11 cellular contexts compared by ENCODE assay signal in the genomic region with DNA sequence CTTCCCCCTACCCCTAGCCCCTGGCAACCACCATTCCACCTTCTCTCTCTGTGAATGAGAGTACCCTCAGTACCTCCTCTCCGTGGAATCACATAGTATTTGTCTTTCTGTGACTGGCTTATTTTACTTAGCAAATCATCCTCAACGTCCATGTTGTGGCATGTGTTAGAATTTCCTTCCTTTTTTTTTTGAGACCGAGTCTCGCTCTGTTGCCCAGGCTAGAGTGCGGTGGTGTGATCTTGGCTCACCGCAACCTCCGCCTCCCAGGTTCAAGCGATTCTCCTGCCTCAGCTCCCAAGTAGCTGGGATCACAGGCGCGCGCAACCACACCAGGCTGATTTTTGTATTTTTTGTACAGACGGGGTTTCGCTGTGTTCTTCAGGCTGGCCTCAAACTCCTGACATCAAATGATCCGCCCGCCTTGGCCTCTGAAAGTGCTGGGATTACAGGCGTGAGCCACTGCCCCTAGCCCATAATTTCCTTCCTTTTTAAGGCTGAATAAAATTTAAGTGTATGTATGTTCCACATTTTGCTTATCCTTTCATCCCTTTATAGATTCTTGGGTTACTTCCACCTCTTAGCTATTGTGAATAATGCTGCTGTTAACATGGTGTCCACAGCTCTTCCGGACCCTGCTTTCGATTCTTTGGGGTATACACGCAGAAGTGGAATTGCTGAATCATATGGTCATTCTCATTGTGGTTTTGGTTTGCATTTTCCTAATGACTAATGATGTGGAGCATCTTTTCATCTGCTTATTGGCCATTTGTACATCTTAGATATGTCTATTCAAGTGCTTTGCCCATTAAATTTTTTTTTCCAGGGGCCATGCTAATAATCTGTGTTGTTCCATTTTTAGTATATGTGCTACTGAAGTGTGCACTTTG. TPM values are rescaled to one million over a fixed set of nuclear protein-coding genes. Genes with fewer than 3 reads are reported as not detected.
DNase-seq lines count a peak whose midpoint lies in the region; ATAC-seq and TF ChIP-seq lines count a peak whose summit lies in the region.
"Had no signal": no experiment of that assay in that cellular context is flagged by ENCODE, and none has a peak within 500 bp of the region (broad histone marks: within the 10 kb centered on the region; RNA-seq: fewer than 3 reads in every experiment).

No MANE protein-coding gene starts in this region.

- peaks cover 23% of the 10 kb centered on the region for H3K36me3 Mint-ChIP-seq in CD4-positive, alpha-beta T cell (ENCODE audit: low read depth)

- H2AFZ ChIP-seq in mammary epithelial cell (ENCODE audit: low read depth, low read length) = no peak overlapping the region

- WGBS in mammary epithelial cell (ENCODE audit: low coverage, missing lambda C conversion rate) = 95% methylated on average over 18 of the region's 19 CpGs

- no peaks in the 10 kb centered on the region for H3K27me3 Mint-ChIP-seq in CD4-positive, alpha-beta T cell

- TF ChIP-seq CTCF in GM13977 (IDR thresholded peaks at IDR 0.05; ENCODE audit: extremely low read depth, insufficient read depth, missing control alignments) = no peak
- TF ChIP-seq CTCF in kidney epithelial cell (IDR thresholded peaks at IDR 0.05; ENCODE audit: insufficient read depth, low read length, poor library complexity, severe bottlenecking) = no peak
- TF ChIP-seq CTCF in mammary epithelial cell (conservative IDR thresholded peaks at IDR 0.05 in 1 of 2, IDR thresholded peaks at IDR 0.05 in 1 of 2; ENCODE audit: extremely low read depth in 1 of 2, insufficient read depth in 1 of 2, low read depth in 1 of 2, low read length in 2 of 2) = no peak
- TF ChIP-seq CTCF in CD4-positive, alpha-beta T cell (IDR thresholded peaks at IDR 0.05) = no peak

- POLR2A ChIA-PET in CD4-positive, alpha-beta T cell (lab: Charles Lee) = no interaction called here

- no peaks in the 10 kb centered on the region for H3K36me3 ChIP-seq in kidney epithelial cell (ENCODE audit: control insufficient read depth, insufficient read depth, low read length)
- no peaks in the 10 kb centered on the region for H3K36me3 ChIP-seq in mammary epithelial cell (ENCODE audit: insufficient read depth, low read length)

- no peaks in the 10 kb centered on the region for H4K20me1 ChIP-seq in mammary epithelial cell (ENCODE audit: insufficient read depth, low read length)

- H3K27ac Mint-ChIP-seq in CD4-positive, alpha-beta T cell = no peak overlapping the region

- CTCF ChIA-PET in mammary epithelial cell (lab: Charles Lee; ENCODE audit: low non-redundant PET) = no interaction called here
- CTCF ChIA-PET in CD4-positive, alpha-beta T cell (lab: Charles Lee) = interaction anchor here (0.6 kb wide), 1 partner anchor 19 kb away, joined by 3 read pairs; no protein-coding TSS in a partner anchor

- H3K4me1 Mint-ChIP-seq in CD4-positive, alpha-beta T cell (ENCODE audit: low read depth) = no peaks in the 10 kb centered on the region

- no peaks in the 10 kb centered on the region for H3K9me3 ChIP-seq in mammary epithelial cell (replicated peaks; ENCODE audit: insufficient read depth, low read length)
- no peaks in the 10 kb centered on the region for H3K9me3 ChIP-seq in CD4-positive, alpha-beta T cell (ENCODE audit: control insufficient read depth, low read length)
- H3K9me3 ChIP-seq: tibial nerve had no signal

- no peaks in the 10 kb centered on the region for H3K9me3 Mint-ChIP-seq in CD4-positive, alpha-beta T cell

- intact Hi-C loops in mammary epithelial cell (cut with micrococcal nuclease) = no loop called here
- intact Hi-C loops in CD4-positive, alpha-beta T cell (cut with DNase I, micrococcal nuclease) = no loop called here

- peaks cover 3% of the 10 kb centered on the region for H3K4me1 ChIP-seq in mammary epithelial cell (ENCODE audit: insufficient read depth, low read length)

- peak; percentile 86 for ATAC-seq in GM21786 (IDR thresholded peaks at IDR 0.05; ENCODE audit: unreplicated experiment)
- no peak for ATAC-seq in CD4-positive, alpha-beta T cell (ENCODE audit: poor library complexity)

- H3K4me3 ChIP-seq in kidney epithelial cell (ENCODE audit: low read depth, low read length) (no peak overlapping the region), mammary epithelial cell (replicated peaks in 1 of 3; ENCODE audit: insufficient read depth in 1 of 3, low read depth in 2 of 3, low read length in 3 of 3) (no peak overlapping the region)
- H3K4me3 ChIP-seq: tibial nerve had no signal

- no TSS peak for BruUV-seq in mammary epithelial cell (replicated peaks; lab: Mats Ljungman, UMichigan)

- no peak overlapping the region for H3K9ac ChIP-seq in mammary epithelial cell (ENCODE audit: insufficient read depth, low read length)

- no peak overlapping the region for H3K4me3 Mint-ChIP-seq in CD4-positive, alpha-beta T cell

- DNase-seq in GM13977 (ENCODE audit: low spot score) = peak; percentile 32
- DNase-seq in M059J (ENCODE audit: low read depth) = peak; percentile 88
- peak; percentile 32 for DNase-seq in kidney epithelial cell (ENCODE audit: low read depth)
- DNase-seq in mammary epithelial cell = no peak
- no peak for DNase-seq in stimulated activated CD4-positive, alpha-beta T cell treated with anti-CD3 and anti-CD28 coated beads, Interleukin-4, amount 100 ng/mL, for 1 hour
- no peak for DNase-seq in cerebellar cortex (ENCODE audit: low spot score)
- DNase-seq in CD4-positive, alpha-beta T cell = no peak
- DNase-seq: aorta, small intestine had no signal

- in situ Hi-C loops in GM13977 (cut with MboI; ENCODE audit: low pct_unique_long_range_greater_than_20kb, low sequenced_read_pairs, unreplicated experiment) (no loop called here), mammary epithelial cell (cut with MboI; ENCODE audit: low sequenced_read_pairs in 2 of 2) (no loop called here)

- dilution Hi-C loops in mammary epithelial cell (cut with HindIII; ENCODE audit: low sequenced_read_pairs) = loop anchor here (10.0 kb wide), 1 partner anchor 149 kb away; no protein-coding TSS in a partner anchor

- H3K27me3 ChIP-seq in kidney epithelial cell (ENCODE audit: control insufficient read depth, insufficient read depth, low read length) = no peaks in the 10 kb centered on the region
- no peaks in the 10 kb centered on the region for H3K27me3 ChIP-seq in mammary epithelial cell (ENCODE audit: insufficient read depth, low read length)
- H3K27me3 ChIP-seq in CD4-positive, alpha-beta T cell (ENCODE audit: control insufficient read depth, insufficient read depth, low read length) = no peaks in the 10 kb centered on the region
- H3K27me3 ChIP-seq: tibial nerve had no signal

- no peak overlapping the region for H3K27ac ChIP-seq in mammary epithelial cell (ENCODE audit: insufficient read depth, low read depth, low read length)
- H3K27ac ChIP-seq in CD4-positive, alpha-beta T cell (ENCODE audit: low read depth, low read length) = no peak overlapping the region
- H3K27ac ChIP-seq: tibial nerve had no signal

- no peak overlapping the region for H3K4me2 ChIP-seq in mammary epithelial cell (ENCODE audit: insufficient read depth, low read depth, low read length)

- H3K79me2 ChIP-seq in mammary epithelial cell (ENCODE audit: insufficient read depth, low read length) = no peaks in the 10 kb centered on the region

RNA-seq across cellular contexts. Expression of a gene that starts 32.3 kb away (rescaled TPM):
- 127 and 146 TPM in 2 replicates for total RNA-seq in M059J (2014; rRNA removed; shearing (Covaris generic))
- total RNA-seq in kidney epithelial cell (61.5 and 66.4 TPM in 2 replicates), mammary epithelial cell (100 to 1,000 TPM in 1 of 2 donors, 10 to 100 TPM in 1; 38.8 to 150 TPM)
- 115 TPM for polyA plus RNA-seq in mammary epithelial cell
- 99.8 TPM for polyA minus RNA-seq in mammary epithelial cell
- total RNA-seq in CD4-positive, alpha-beta T cell = 1 to 10 TPM; 3.6 TPM

RNA-seq across cellular contexts. Expression of a gene that starts 32.3 kb away (rescaled TPM):
- total RNA-seq in M059J (2014; rRNA removed; shearing (Covaris generic)) = 231 and 297 TPM in 2 replicates
- 183 and 228 TPM in 2 replicates for total RNA-seq in kidney epithelial cell
- 100 to 1,000 TPM; 106 to 264 TPM for total RNA-seq in mammary epithelial cell
- polyA plus RNA-seq in mammary epithelial cell = 361 TPM
- 166 TPM for polyA minus RNA-seq in mammary epithelial cell
- total RNA-seq in CD4-positive, alpha-beta T cell = 10 to 100 TPM; 57.7 to 62.4 TPM

RNA-seq across cellular contexts. Expression of a gene that starts 53.2 kb away (rescaled TPM):
- total RNA-seq in M059J (2014; rRNA removed; shearing (Covaris generic)) = 10.5 and 11.0 TPM in 2 replicates
- total RNA-seq in kidney epithelial cell = 4.6 and 5.6 TPM in 2 replicates
- total RNA-seq in mammary epithelial cell = not detected
- not detected for polyA plus RNA-seq in mammary epithelial cell
- not detected for polyA minus RNA-seq in mammary epithelial cell
- under 1 TPM; 0.52 to 0.84 TPM for total RNA-seq in CD4-positive, alpha-beta T cell
- polyA plus RNA-seq: aorta had no signal

Comparison
In these comparisons a context has a peak if more than half of its experiments do, and no peak if none do; other contexts are left out.
1. DNase-seq: peak in GM13977 (single experiment), M059J (single experiment) and kidney epithelial cell (single experiment); none in mammary epithelial cell (single experiment), stimulated activated CD4-positive, alpha-beta T cell treated with anti-CD3 and anti-CD28 coated beads, Interleukin-4, amount 100 ng/mL, for 1 hour (single experiment), cerebellar cortex (single experiment) and CD4-positive, alpha-beta T cell (0 of 10).
2. RNA of a gene that starts 32.3 kb away (total RNA-seq): 38.8 to 150 TPM in mammary epithelial cell, 127 to 146 TPM in M059J and 61.5 to 66.4 TPM in kidney epithelial cell; 3.6 TPM in CD4-positive, alpha-beta T cell; every median in the first group is over 4 times any median in the second.